ENCODE assay signal across 9 cellular contexts in the genomic region with DNA sequence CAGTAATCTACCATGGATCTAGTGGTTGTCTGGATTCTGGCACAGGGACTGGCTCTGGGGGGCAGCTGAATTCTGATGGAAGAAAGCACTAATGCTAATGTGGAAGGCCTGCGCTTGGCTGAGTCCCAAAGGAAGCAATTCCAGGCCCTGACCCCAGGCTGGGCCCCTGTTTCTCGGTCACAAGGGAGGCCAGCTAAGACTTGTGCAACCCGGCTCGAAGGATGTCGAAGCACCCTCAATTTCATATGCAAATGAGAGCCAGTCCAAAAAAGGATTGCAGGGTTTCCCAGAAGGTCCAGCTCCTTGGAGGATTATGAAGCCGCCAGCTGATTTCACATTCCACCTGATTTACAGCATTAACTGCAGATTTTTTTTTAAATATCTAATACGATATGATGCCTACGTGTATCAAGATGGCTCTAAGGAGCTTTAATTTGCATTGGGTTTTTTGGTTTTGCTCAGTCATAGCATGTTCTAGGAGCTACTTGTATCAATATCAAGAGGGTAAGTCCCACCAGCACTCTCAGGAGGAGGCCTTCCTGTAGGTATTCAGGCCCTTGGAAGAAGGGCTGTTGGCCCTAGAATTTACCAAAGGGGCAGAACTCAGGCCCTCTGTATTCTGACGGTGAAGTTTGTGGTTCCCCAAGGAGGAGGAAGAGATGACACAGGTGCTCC.
DNase-seq lines count a peak whose midpoint lies in the region; ATAC-seq and TF ChIP-seq lines count a peak whose summit lies in the region.
"Had no signal": no experiment of that assay in that cellular context is flagged by ENCODE, and none has a peak within 500 bp of the region (broad histone marks: within the 10 kb centered on the region; RNA-seq: fewer than 3 reads in every experiment).

No MANE protein-coding gene starts in this region.

- no peaks in the 10 kb centered on the region for H3K27me3 ChIP-seq in A673 (replicated peaks; ENCODE audit: insufficient read depth, low read depth, low read length, poor library complexity)
- H3K27me3 ChIP-seq: neutrophil had no signal

- H3K27ac ChIP-seq in A673 (ENCODE audit: low read depth, low read length, poor library complexity, severe bottlenecking), result peak overlapping the region; percentile 88
- H3K27ac ChIP-seq: neutrophil had no signal

- intact Hi-C loops in A673 (cut with micrococcal nuclease; ENCODE audit: unreplicated experiment) (loop anchor here (2.0 to 10.0 kb wide), 5 partner anchors 121 to 986 kb away; a partner anchor contains a TSS), mucosa of descending colon (cut with DNase I, micrococcal nuclease) (no loop called here)

- no peak for TF ChIP-seq CTCF in A673 (conservative IDR thresholded peaks at IDR 0.05; ENCODE audit: low read depth, low read length)
- TF ChIP-seq CTCF in mucosa of descending colon (IDR thresholded peaks at IDR 0.05), result no peak

- H3K4me3 ChIP-seq in A673 (ENCODE audit: low read depth, low read length, poor library complexity, severe bottlenecking) (no peak overlapping the region), mucosa of descending colon (no peak overlapping the region)

- H3K4me1 ChIP-seq in A673 (ENCODE audit: insufficient read depth, low read length, poor library complexity, severe bottlenecking) (peaks cover 34% of the 10 kb centered on the region), mucosa of descending colon (ENCODE audit: low read depth) (no peaks in the 10 kb centered on the region)

- POLR2A ChIA-PET in A673 (lab: Charles Lee; ENCODE audit: low non-redundant PET), result interaction anchor here (0.6 to 0.9 kb wide), 2 partner anchors 24 to 116 kb away, joined by 3 to 4 read pairs; no protein-coding TSS in a partner anchor

- DNase-seq in A673 (ENCODE audit: low spot score), result peak; percentile 72
- DNase-seq in ecto neural progenitor cell (ENCODE audit: low spot score), result peak; percentile 66
- DNase-seq in mucosa of descending colon, result peak in 1 of 3 donors; percentile 17
- no peak for DNase-seq in NCI-H510A treated with DMSO at 0.1 percent for 48 hours (lab: John Stamatoyannopoulos, UW)
- no peak for DNase-seq in activated naive CD4-positive, alpha-beta T cell (lab: John Stamatoyannopoulos, UW)
- no peak for DNase-seq in NCI-H2196 (lab: John Stamatoyannopoulos, UW; ENCODE audit: unreplicated experiment)

- BruUV-seq in A673 (replicated peaks; lab: Mats Ljungman, UMichigan), result TSS peak; percentile 79

- H3K36me3 ChIP-seq in A673 (ENCODE audit: insufficient read depth, low read length, poor library complexity, severe bottlenecking), result no peaks in the 10 kb centered on the region
- no peaks in the 10 kb centered on the region for H3K36me3 ChIP-seq in mucosa of descending colon (ENCODE audit: low read depth)
- H3K36me3 ChIP-seq: neutrophil had no signal

- CTCF ChIA-PET in A673 (lab: Charles Lee), result interaction anchor here (0.5 to 1.5 kb wide), 4 partner anchors 24 to 797 kb away, joined by 3 to 5 read pairs (median 4); no protein-coding TSS in a partner anchor

- ATAC-seq in HG02571 (IDR thresholded peaks at IDR 0.05; ENCODE audit: unreplicated experiment) (peak; percentile 45), mucosa of descending colon (peak; percentile 13), GM19463 (IDR thresholded peaks at IDR 0.05; ENCODE audit: unreplicated experiment) (no peak)

- H3K9me3 ChIP-seq in A673 (ENCODE audit: low read depth, low read length, poor library complexity, severe bottlenecking) (peaks cover 8% of the 10 kb centered on the region), mucosa of descending colon (no peaks in the 10 kb centered on the region)
- H3K9me3 ChIP-seq: neutrophil had no signal

Comparison
In these comparisons a context has a peak if more than half of its experiments do, and no peak if none do; other contexts are left out.
1. DNase-seq: peak in A673 (single experiment) and ecto neural progenitor cell (single experiment); none in NCI-H510A treated with DMSO at 0.1 percent for 48 hours (single experiment), activated naive CD4-positive, alpha-beta T cell (0 of 4) and NCI-H2196 (single experiment).